10 cellular contexts compared by ENCODE assay signal in genomic region chr3:1087066-1087555, GRCh38. TPM values are rescaled to one million over a fixed set of nuclear protein-coding genes. Genes with fewer than 3 reads are reported as not detected.
DNase-seq lines count a peak whose midpoint lies in the region; ATAC-seq, FAIRE-seq and TF ChIP-seq lines count a peak whose summit lies in the region.
"Had no signal": no experiment of that assay in that cellular context is flagged by ENCODE, and none has a peak within 500 bp of the region (broad histone marks: within the 10 kb centered on the region; RNA-seq: fewer than 3 reads in every experiment).

No MANE protein-coding gene starts in this region.

- H2AFZ ChIP-seq in astrocyte (ENCODE audit: low read depth, low read length) = no peak overlapping the region

- H3K4me3 Mint-ChIP-seq in astrocyte (ENCODE audit: unreplicated experiment) = no peak overlapping the region
- no peak overlapping the region for H3K4me3 Mint-ChIP-seq in activated CD8-positive, alpha-beta memory T cell treated with anti-CD3 and anti-CD28 coated beads, Interleukin-2, amount 10 ng/mL, durations not matched to agents 7 days and 5 days

- no peaks in the 10 kb centered on the region for H3K27me3 ChIP-seq in astrocyte (ENCODE audit: insufficient read depth, low read length)
- no peaks in the 10 kb centered on the region for H3K27me3 ChIP-seq in kidney epithelial cell (ENCODE audit: control insufficient read depth, insufficient read depth, low read length)
- H3K27me3 ChIP-seq in tibial artery = no peaks in the 10 kb centered on the region
- H3K27me3 ChIP-seq: BE2C had no signal

- DNase-seq in NCI-H345 (lab: John Stamatoyannopoulos, UW) (peak; percentile 7), NCI-H345 treated with DMSO at 0.1 percent for 48 hours (lab: John Stamatoyannopoulos, UW; ENCODE audit: unreplicated experiment) (no peak), astrocyte (ENCODE audit: low read depth) (peak; percentile 95), kidney epithelial cell (ENCODE audit: low read depth) (peak; percentile 93), tibial artery (peak; percentile 62 to 68)
- DNase-seq in activated CD8-positive, alpha-beta memory T cell treated with anti-CD3 and anti-CD28 coated beads, Interleukin-2, amount 10 ng/mL, durations not matched to agents 7 days and 5 days = no peak
- DNase-seq: BE2C, SHP77 had no signal

- intact Hi-C loops in tibial artery (cut with DNase I; ENCODE audit: low total_unique reads) = no loop called here

- H3K36me3 ChIP-seq in astrocyte (ENCODE audit: insufficient read depth, low read length) (no peaks in the 10 kb centered on the region), kidney epithelial cell (ENCODE audit: control insufficient read depth, insufficient read depth, low read length) (no peaks in the 10 kb centered on the region), tibial artery (no peaks in the 10 kb centered on the region)
- H3K36me3 ChIP-seq: BE2C had no signal

- H3K4me1 ChIP-seq in astrocyte (ENCODE audit: insufficient read depth, low read length) (peaks cover 20% of the 10 kb centered on the region), tibial artery (peaks cover 0 to 7% (median 0%) of the 10 kb centered on the region in 4 donors)
- H3K4me1 ChIP-seq: BE2C had no signal

- H3K27ac Mint-ChIP-seq in astrocyte (ENCODE audit: unreplicated experiment) = no peak overlapping the region
- H3K27ac Mint-ChIP-seq in activated CD8-positive, alpha-beta memory T cell treated with anti-CD3 and anti-CD28 coated beads, Interleukin-2, amount 10 ng/mL, durations not matched to agents 7 days and 5 days = no peak overlapping the region

- peak overlapping the region; percentile 58 for H3K4me2 ChIP-seq in astrocyte (ENCODE audit: low read length)

- no peak overlapping the region for H3K9ac ChIP-seq in astrocyte (ENCODE audit: low read length)

- no peak for FAIRE-seq in astrocyte (lab: Jason Lieb, UNC)

- no peaks in the 10 kb centered on the region for H3K79me2 ChIP-seq in astrocyte (ENCODE audit: insufficient read depth, low read length)

- H3K4me3 ChIP-seq in astrocyte (ENCODE audit: insufficient read depth, low read depth, low read length) = no peak overlapping the region
- H3K4me3 ChIP-seq in kidney epithelial cell (ENCODE audit: low read depth, low read length) = no peak overlapping the region
- H3K4me3 ChIP-seq in tibial artery = no peak overlapping the region

- H3K27me3 Mint-ChIP-seq in astrocyte (ENCODE audit: low read depth, unreplicated experiment) = no peaks in the 10 kb centered on the region
- H3K27me3 Mint-ChIP-seq in activated CD8-positive, alpha-beta memory T cell treated with anti-CD3 and anti-CD28 coated beads, Interleukin-2, amount 10 ng/mL, durations not matched to agents 7 days and 5 days = no peaks in the 10 kb centered on the region

- no peaks in the 10 kb centered on the region for H3K9me3 ChIP-seq in astrocyte (ENCODE audit: insufficient read depth, low read depth, low read length)
- no peaks in the 10 kb centered on the region for H3K9me3 ChIP-seq in tibial artery
- H3K9me3 ChIP-seq: BE2C had no signal

- H3K36me3 Mint-ChIP-seq in astrocyte (ENCODE audit: low read depth, unreplicated experiment) = no peaks in the 10 kb centered on the region
- no peaks in the 10 kb centered on the region for H3K36me3 Mint-ChIP-seq in activated CD8-positive, alpha-beta memory T cell treated with anti-CD3 and anti-CD28 coated beads, Interleukin-2, amount 10 ng/mL, durations not matched to agents 7 days and 5 days

- H3K9me3 Mint-ChIP-seq in astrocyte (ENCODE audit: unreplicated experiment) = no peaks in the 10 kb centered on the region
- H3K9me3 Mint-ChIP-seq in activated CD8-positive, alpha-beta memory T cell treated with anti-CD3 and anti-CD28 coated beads, Interleukin-2, amount 10 ng/mL, durations not matched to agents 7 days and 5 days (ENCODE audit: low read depth) = peaks cover 13% of the 10 kb centered on the region

- H3K4me1 Mint-ChIP-seq in astrocyte (ENCODE audit: low read depth, unreplicated experiment) = no peaks in the 10 kb centered on the region
- H3K4me1 Mint-ChIP-seq in activated CD8-positive, alpha-beta memory T cell treated with anti-CD3 and anti-CD28 coated beads, Interleukin-2, amount 10 ng/mL, durations not matched to agents 7 days and 5 days = no peaks in the 10 kb centered on the region

- H4K20me1 ChIP-seq in astrocyte (ENCODE audit: insufficient read depth, low read length) = no peaks in the 10 kb centered on the region

- no peak for ATAC-seq in GM18519 (IDR thresholded peaks at IDR 0.05; ENCODE audit: low FRiP score, unreplicated experiment)
- ATAC-seq in HG02973 (IDR thresholded peaks at IDR 0.05; ENCODE audit: unreplicated experiment) = no peak
- no peak for ATAC-seq in activated CD8-positive, alpha-beta memory T cell treated with anti-CD3 and anti-CD28 coated beads, Interleukin-2, amount 10 ng/mL, durations not matched to agents 7 days and 5 days

- CTCF ChIA-PET in activated CD8-positive, alpha-beta memory T cell treated with anti-CD3 and anti-CD28 coated beads, Interleukin-2, amount 10 ng/mL, durations not matched to agents 7 days and 5 days (lab: Charles Lee) = no interaction called here

- H3K27ac ChIP-seq in astrocyte (ENCODE audit: low read depth, low read length) = no peak overlapping the region
- no peak overlapping the region for H3K27ac ChIP-seq in tibial artery

- TF ChIP-seq CTCF in astrocyte (IDR thresholded peaks at IDR 0.05; ENCODE audit: insufficient read depth, low read depth, low read length) = peak; percentile 30
- TF ChIP-seq CTCF in kidney epithelial cell (IDR thresholded peaks at IDR 0.05; ENCODE audit: insufficient read depth, low read length, poor library complexity, severe bottlenecking) = peak; percentile 24
- peak; percentile 14 to 31 for TF ChIP-seq CTCF in tibial artery (IDR thresholded peaks at IDR 0.05)

RNA-seq across cellular contexts. Expression of gene CNTN6, which starts 5.7 kb away (rescaled TPM):
- total RNA-seq in astrocyte = 0.22 TPM in 1 of 2 replicates, not detected in the other
- total RNA-seq in kidney epithelial cell = 0.34 and 0.38 TPM in 2 replicates
- not detected for total RNA-seq in activated CD8-positive, alpha-beta memory T cell treated with anti-CD3 and anti-CD28 coated beads, Interleukin-2, amount 10 ng/mL, durations not matched to agents 7 days and 5 days

Comparison
In these comparisons a context has a peak if more than half of its experiments do, and no peak if none do; other contexts are left out.
1. DNase-seq: peak in NCI-H345 (single experiment), astrocyte (single experiment), kidney epithelial cell (single experiment) and tibial artery (2 of 2); none in NCI-H345 treated with DMSO at 0.1 percent for 48 hours (single experiment) and activated CD8-positive, alpha-beta memory T cell treated with anti-CD3 and anti-CD28 coated beads, Interleukin-2, amount 10 ng/mL, durations not matched to agents 7 days and 5 days (single experiment).
2. Peak in every context shown above with its lines, with median percentiles within 50 percentile points of each other: CTCF ChIP-seq.